Comparison of ENCODE assay signal across 8 cellular contexts in the genomic region with DNA sequence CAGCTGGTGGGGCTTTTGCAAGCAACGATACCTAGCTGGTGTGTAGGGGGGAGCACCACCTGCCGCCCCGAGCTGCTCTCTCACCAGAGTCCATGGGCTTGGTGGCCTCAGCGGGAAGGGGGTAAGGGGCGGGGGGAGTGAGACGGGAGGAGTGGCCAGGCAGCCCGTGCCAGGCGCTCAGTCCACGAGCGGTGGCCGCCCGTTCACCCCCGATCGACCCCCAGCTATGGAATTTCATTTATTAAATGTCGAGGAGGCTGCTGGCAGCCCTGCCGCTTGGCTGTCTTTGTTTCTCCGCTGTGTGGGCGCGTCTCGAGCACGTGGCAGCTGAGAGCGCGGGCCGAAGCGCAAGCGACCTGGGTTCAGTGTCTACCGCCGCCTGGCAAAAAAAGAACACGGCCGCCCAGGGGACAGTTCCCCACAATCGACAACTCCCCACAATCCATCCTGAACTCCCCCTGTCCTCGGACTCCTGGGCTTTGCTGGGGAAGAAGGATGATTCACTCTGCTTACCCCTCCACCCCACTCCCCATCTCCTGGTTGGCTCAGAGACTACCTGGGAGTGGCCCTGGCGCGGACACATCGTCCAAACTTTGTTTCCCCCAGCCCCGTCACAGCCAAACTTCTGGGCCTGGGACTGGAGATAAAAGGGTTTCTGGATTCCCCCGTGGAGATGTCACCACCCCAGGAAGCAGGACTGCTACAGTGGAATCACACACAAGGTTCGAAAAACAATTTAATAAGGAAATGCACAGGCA. TPM values are rescaled to one million over a fixed set of nuclear protein-coding genes. Genes with fewer than 3 reads are reported as not detected.
A peak's percentile ranks its signal among the peaks of the same experiment; 100 is the strongest.
DNase-seq lines count a peak whose midpoint lies in the region; ATAC-seq and TF ChIP-seq lines count a peak whose summit lies in the region.

No MANE protein-coding gene starts in this region.

- H3K9ac ChIP-seq in stomach smooth muscle (ENCODE audit: low read length in 2 of 2), result peak overlapping the region in 1 of 2 donors; percentile 12

- H3K27me3 Mint-ChIP-seq in CD4-positive, alpha-beta T cell, result no peaks in the 10 kb centered on the region

- ATAC-seq in CD4-positive, alpha-beta T cell (ENCODE audit: poor library complexity), result no peak
- ATAC-seq in HG03095 (IDR thresholded peaks at IDR 0.05; ENCODE audit: unreplicated experiment), result no peak

- DNase-seq in CD4-positive, alpha-beta T cell, result no peak
- DNase-seq in HUDEP-2 (lab: John Stamatoyannopoulos, UW; ENCODE audit: unreplicated experiment in 76 of 76), result peak in 45 of 76 experiments; percentile 16 to 77 (median 49)
- peak; percentile 78 for DNase-seq in SK-N-DZ (ENCODE audit: low spot score)
- peak; percentile 47 for DNase-seq in choroid plexus epithelial cell (ENCODE audit: low read depth)
- peak; percentile 46 to 93 for DNase-seq in lower leg skin (ENCODE audit: low spot score in 2 of 2)
- DNase-seq in mesenteric fat pad (ENCODE audit: low spot score), result no peak

- H3K4me1 ChIP-seq in stomach smooth muscle (ENCODE audit: control insufficient read depth, insufficient read depth, low read length), result peaks cover 70% of the 10 kb centered on the region

- no peak for TF ChIP-seq POLR2A in lower leg skin (IDR thresholded peaks at IDR 0.05)

- H3K9me3 ChIP-seq in CD4-positive, alpha-beta T cell (ENCODE audit: control insufficient read depth, low read length), result no peaks in the 10 kb centered on the region
- H3K9me3 ChIP-seq in stomach smooth muscle (ENCODE audit: control insufficient read depth in 2 of 2, low read length in 2 of 2), result no peaks in the 10 kb centered on the region

- no peaks in the 10 kb centered on the region for H3K36me3 ChIP-seq in stomach smooth muscle (ENCODE audit: control insufficient read depth in 2 of 2, insufficient read depth in 2 of 2, low read length in 2 of 2)

- H3K27ac ChIP-seq in CD4-positive, alpha-beta T cell (ENCODE audit: low read depth, low read length), result no peak overlapping the region
- H3K27ac ChIP-seq in stomach smooth muscle (ENCODE audit: low read length), result peak overlapping the region; percentile 71

- TF ChIP-seq CTCF in CD4-positive, alpha-beta T cell (IDR thresholded peaks at IDR 0.05), result no peak
- TF ChIP-seq CTCF in choroid plexus epithelial cell (conservative IDR thresholded peaks at IDR 0.05; ENCODE audit: low read depth, low read length) (no peak), lower leg skin (IDR thresholded peaks at IDR 0.05) (no peak)

- H3K4me3 ChIP-seq in choroid plexus epithelial cell (ENCODE audit: low read depth, low read length), result peak overlapping the region; percentile 44
- H3K4me3 ChIP-seq in lower leg skin (ENCODE audit: low read depth, poor library complexity, severe bottlenecking), result no peak overlapping the region
- peak overlapping the region; percentile 56 to 77 for H3K4me3 ChIP-seq in stomach smooth muscle (ENCODE audit: low read length in 2 of 2)

- H3K4me3 Mint-ChIP-seq in CD4-positive, alpha-beta T cell, result peak overlapping the region; percentile 92

- peaks cover 4% of the 10 kb centered on the region for H3K36me3 Mint-ChIP-seq in CD4-positive, alpha-beta T cell (ENCODE audit: low read depth)

- POLR2A ChIA-PET in CD4-positive, alpha-beta T cell (lab: Charles Lee), result interaction anchor here (1.8 to 3.2 kb wide), 4 partner anchors 10 to 26 kb away, joined by 8 to 29 read pairs (median 21); a partner anchor contains a TSS

- H3K27me3 ChIP-seq in CD4-positive, alpha-beta T cell (ENCODE audit: control insufficient read depth, insufficient read depth, low read length), result no peaks in the 10 kb centered on the region
- H3K27me3 ChIP-seq in stomach smooth muscle (ENCODE audit: control insufficient read depth in 1 of 2, insufficient read depth in 2 of 2, low read length in 2 of 2), result peaks cover 0 to 3% of the 10 kb centered on the region in 2 donors

- no peaks in the 10 kb centered on the region for H3K9me3 Mint-ChIP-seq in CD4-positive, alpha-beta T cell

- H3K27ac Mint-ChIP-seq in CD4-positive, alpha-beta T cell, result no peak overlapping the region

- intact Hi-C loops in CD4-positive, alpha-beta T cell (cut with DNase I, micrococcal nuclease), result loop anchor here in 1 of 2 experiments (1.0 kb wide), 1 partner anchor 11 kb away; no protein-coding TSS in a partner anchor
- intact Hi-C loops in lower leg skin (cut with DNase I; ENCODE audit: low total_unique reads), result no loop called here

- peaks cover 57% of the 10 kb centered on the region for H3K4me1 Mint-ChIP-seq in CD4-positive, alpha-beta T cell (ENCODE audit: low read depth)

- 1 to 6% methylated on average over 34 to 38 of the region's 38 CpGs for WGBS in lower leg skin, 2 donors

- CTCF ChIA-PET in CD4-positive, alpha-beta T cell (lab: Charles Lee), result interaction anchor here (1.1 to 4.9 kb wide), 8 partner anchors 11 to 115 kb away, joined by 3 to 96 read pairs (median 12); a partner anchor contains a TSS

RNA-seq across cellular contexts. Expression of a gene that starts 1.7 kb away (rescaled TPM):
- total RNA-seq in CD4-positive, alpha-beta T cell, result 10 to 100 TPM; 35.8 to 36.7 TPM
- 61.7 and 67.9 TPM in 2 replicates for polyA plus RNA-seq in SK-N-DZ (2014; cell fraction: cytosol; rRNA removed)
- polyA plus RNA-seq in SK-N-DZ (2014; cell fraction: nucleus; rRNA removed), result 87.2 and 119 TPM in 2 replicates
- 10 to 100 TPM; 44.0 to 67.1 (median 51.3) TPM for total RNA-seq in lower leg skin
- total RNA-seq in mesenteric fat pad, result 47.7 TPM

RNA-seq across cellular contexts. Expression of a gene that starts 1.8 kb away (rescaled TPM):
- 1 to 10 TPM; 2.1 to 3.0 TPM for total RNA-seq in CD4-positive, alpha-beta T cell
- 116 and 120 TPM in 2 replicates for polyA plus RNA-seq in SK-N-DZ (2014; cell fraction: cytosol; rRNA removed)
- 565 and 650 TPM in 2 replicates for polyA plus RNA-seq in SK-N-DZ (2014; cell fraction: nucleus; rRNA removed)
- total RNA-seq in lower leg skin, result 10 to 100 TPM in 2 of 4 donors, 1 to 10 TPM in 2; 8.1 to 18.8 (median 11.7) TPM
- total RNA-seq in mesenteric fat pad, result 11.5 TPM

RNA-seq across cellular contexts. Expression of a gene that starts 22.7 kb away (rescaled TPM):
- 10 to 100 TPM; 45.8 to 47.7 TPM for total RNA-seq in CD4-positive, alpha-beta T cell
- 111 and 124 TPM in 2 replicates for polyA plus RNA-seq in SK-N-DZ (2014; cell fraction: cytosol; rRNA removed)
- polyA plus RNA-seq in SK-N-DZ (2014; cell fraction: nucleus; rRNA removed), result 452 and 459 TPM in 2 replicates
- 10 to 100 TPM; 30.2 to 55.8 (median 34.5) TPM for total RNA-seq in lower leg skin
- 75.2 TPM for total RNA-seq in mesenteric fat pad

RNA-seq across cellular contexts. Expression of a gene that starts 24.3 kb away (rescaled TPM):
- total RNA-seq in CD4-positive, alpha-beta T cell, result 1 to 10 TPM; 4.1 to 4.9 TPM
- polyA plus RNA-seq in SK-N-DZ (2014; cell fraction: cytosol; rRNA removed), result 8.3 and 9.6 TPM in 2 replicates
- polyA plus RNA-seq in SK-N-DZ (2014; cell fraction: nucleus; rRNA removed), result 3.5 and 6.9 TPM in 2 replicates
- 10 to 100 TPM in 1 of 4 donors, 1 to 10 TPM in 3; 4.1 to 10.4 (median 7.5) TPM for total RNA-seq in lower leg skin
- total RNA-seq in mesenteric fat pad, result 38.3 TPM

RNA-seq across cellular contexts. Expression of a gene that starts 31.6 kb away (rescaled TPM):
- 1 to 10 TPM; 2.8 to 3.3 TPM for total RNA-seq in CD4-positive, alpha-beta T cell
- polyA plus RNA-seq in SK-N-DZ (2014; cell fraction: cytosol; rRNA removed), result 7.0 and 10.3 TPM in 2 replicates
- polyA plus RNA-seq in SK-N-DZ (2014; cell fraction: nucleus; rRNA removed), result 186 and 308 TPM in 2 replicates
- 10 to 100 TPM in 2 of 4 donors, 1 to 10 TPM in 2; 5.7 to 19.0 (median 8.7) TPM for total RNA-seq in lower leg skin
- total RNA-seq in mesenteric fat pad, result 7.1 TPM

Comparison
In these comparisons a context has a peak if more than half of its experiments do, and no peak if none do; other contexts are left out.
1. DNase-seq: peak in HUDEP-2 (45 of 76), SK-N-DZ (single experiment), choroid plexus epithelial cell (single experiment) and lower leg skin (2 of 2); none in CD4-positive, alpha-beta T cell (0 of 10) and mesenteric fat pad (single experiment).